Comparison of ENCODE assay signal across 29 cellular contexts in genomic region chr2:59803586-59803985, GRCh38.
"Had no signal": no experiment of that assay in that cellular context is flagged by ENCODE, and none has a peak within 500 bp of the region (broad histone marks: within the 10 kb centered on the region; RNA-seq: fewer than 3 reads in every experiment).

No MANE protein-coding gene starts in this region.

- ATAC-seq: activated CD4-positive, alpha-beta T cell treated with anti-CD3 and anti-CD28 coated beads for 36 hours; activated CD4-positive, CD25-positive, alpha-beta regulatory T cell treated with anti-CD3 and anti-CD28 coated beads, Interleukin-2, amount 50 U/mL, for 24 hours; activated CD8-positive, alpha-beta memory T cell treated with anti-CD3 and anti-CD28 coated beads, Interleukin-2, amount 10 ng/mL, durations not matched to agents 7 days and 5 days; activated CD8-positive, alpha-beta T cell treated with anti-CD3 and anti-CD28 coated beads, Interleukin-2, amount 10 ng/mL, durations not matched to agents 7 days and 5 days; activated naive CD8-positive, alpha-beta T cell treated with anti-CD3 and anti-CD28 coated beads, Interleukin-2, amount 50 U/mL, for 24 hours; WTC11 had no signal

- DNase-seq: activated CD4-positive, alpha-beta memory T cell treated with anti-CD3 and anti-CD28 coated beads, Interleukin-2, amount 10 ng/mL, durations not matched to agents 7 days and 5 days; activated CD4-positive, alpha-beta T cell treated with anti-CD3 and anti-CD28 coated beads for 1 hour; activated CD4-positive, alpha-beta T cell treated with anti-CD3 and anti-CD28 coated beads for 36 hours; activated CD4-positive, alpha-beta T cell treated with anti-CD3 and anti-CD28 coated beads for 48 hours; activated CD4-positive, alpha-beta T cell treated with anti-CD3 and anti-CD28 coated beads, Interleukin-2, amount 10 ng/mL, durations not matched to agents 7 days and 5 days; activated CD4-positive, alpha-beta T cell treated with anti-CD3 and anti-CD28 coated beads, Interleukin-2, amount 50 U/mL, for 48 hours; activated CD4-positive, CD25-positive, alpha-beta regulatory T cell; activated CD8-positive, alpha-beta memory T cell treated with anti-CD3 and anti-CD28 coated beads for 24 hours; activated CD8-positive, alpha-beta memory T cell treated with anti-CD3 and anti-CD28 coated beads, Interleukin-2, amount 10 ng/mL, durations not matched to agents 7 days and 5 days; activated CD8-positive, alpha-beta memory T cell treated with anti-CD3 and anti-CD28 coated beads, Interleukin-2, amount 50 U/mL, for 48 hours; activated CD8-positive, alpha-beta T cell treated with anti-CD3 and anti-CD28 coated beads, Interleukin-2, amount 10 ng/mL, durations not matched to agents 7 days and 5 days; activated effector memory CD4-positive, alpha-beta T cell treated with Interleukin-2 at 50 U/mL for 16 hours; activated gamma-delta T cell; activated naive CD4-positive, alpha-beta T cell treated with anti-CD3 and anti-CD28 coated beads, Interleukin-2, amount 10 ng/mL, durations not matched to agents 7 days and 5 days; activated naive CD4-positive, alpha-beta T cell treated with Interleukin-2 at 50 U/mL for 16 hours; activated naive CD8-positive, alpha-beta T cell treated with anti-CD3 and anti-CD28 coated beads, Interleukin-2, amount 10 ng/mL, durations not matched to agents 7 days and 5 days; activated naive CD8-positive, alpha-beta T cell treated with anti-CD3 and anti-CD28 coated beads, Interleukin-2, amount 50 U/mL, for 24 hours; activated T-cell treated with anti-CD3 and anti-CD28 coated beads, Interleukin-2, amount 50 U/mL, for 24 hours; activated T-cell treated with anti-CD3 and anti-CD28 coated beads, Interleukin-2, amount 50 U/mL, for 48 hours; amygdala; anterior cingulate cortex; caudate nucleus; cerebellar nuclear complex; colonic mucosa; T-helper 2 cell; T-helper 9 cell; WERI-Rb-1 had no signal
